In the genomic region with DNA sequence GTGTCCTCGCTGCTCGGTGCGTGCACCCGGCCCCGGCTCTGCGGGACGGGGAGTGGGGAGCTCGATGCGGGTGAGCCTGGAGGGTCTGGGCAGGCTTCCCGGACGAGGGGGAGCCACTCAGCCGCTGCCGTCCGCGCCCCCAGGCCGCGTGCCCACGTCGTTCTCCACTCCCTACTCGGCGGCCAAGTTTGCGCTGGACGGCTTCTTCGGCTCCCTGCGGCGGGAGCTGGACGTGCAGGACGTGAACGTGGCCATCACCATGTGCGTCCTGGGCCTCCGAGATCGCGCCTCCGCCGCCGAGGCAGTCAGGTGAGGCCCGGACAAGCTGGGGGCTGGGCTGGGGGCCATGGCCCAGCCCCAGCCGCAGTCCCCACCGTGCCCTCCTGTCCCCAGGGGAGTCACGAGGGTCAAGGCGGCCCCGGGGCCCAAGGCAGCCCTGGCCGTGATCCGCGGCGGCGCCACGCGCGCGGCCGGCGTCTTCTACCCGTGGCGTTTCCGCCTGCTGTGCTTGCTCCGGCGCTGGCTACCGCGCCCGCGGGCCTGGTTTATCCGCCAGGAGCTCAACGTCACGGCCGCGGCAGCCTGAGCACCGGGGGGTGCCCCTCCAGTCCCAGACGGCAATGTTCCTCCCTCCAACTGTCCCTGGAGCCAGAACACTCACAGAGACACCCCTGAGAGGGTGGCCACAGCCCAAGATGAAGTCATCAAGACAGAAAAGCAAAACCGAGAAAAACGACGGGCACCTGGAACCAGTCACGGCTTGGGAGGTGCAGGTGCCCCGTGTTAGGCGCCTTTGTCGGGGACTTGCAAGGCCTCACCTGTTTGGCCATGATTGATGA, we compare ENCODE assay signal across 8 cellular contexts. TPM values are rescaled to one million over a fixed set of nuclear protein-coding genes. Genes with fewer than 3 reads are reported as not detected.
DNase-seq lines count a peak whose midpoint lies in the region; ATAC-seq and TF ChIP-seq lines count a peak whose summit lies in the region.

No MANE protein-coding gene starts in this region.

- no peak for TF ChIP-seq EP300 in SK-N-SH (IDR thresholded peaks at IDR 0.05; ENCODE audit: borderline replicate concordance in 1 of 2, low read depth in 1 of 2, low read length in 1 of 2)

- peaks cover 37% of the 10 kb centered on the region for H3F3A ChIP-seq in SK-N-SH (replicated peaks; ENCODE audit: insufficient read depth)

- intact Hi-C loops in psoas muscle (cut with DNase I): loop anchor here in 1 of 2 donors (10.0 kb wide), 2 partner anchors 63 to 687 kb away; a partner anchor contains a TSS

- H2AFZ ChIP-seq in SK-N-SH (ENCODE audit: low read depth) (no peak overlapping the region), fibroblast of lung (ENCODE audit: low read length) (peak overlapping the region; percentile 68)

- no peaks in the 10 kb centered on the region for H3K9me2 ChIP-seq in SK-N-SH

- CTCF ChIA-PET in SK-N-SH (lab: Yijun Ruan, JAX): interaction anchor here (0.6 to 1.9 kb wide), 14 partner anchors 10 to 1417 kb away, joined by 3 to 14 read pairs (median 4); a partner anchor contains a TSS

- TF ChIP-seq CTCF in SK-N-SH (IDR thresholded peaks at IDR 0.05) (no peak; the same call in 1 of the 2 replicates), fibroblast of lung (conservative IDR thresholded peaks at IDR 0.05 in 1 of 2, IDR thresholded peaks at IDR 0.05 in 1 of 2; ENCODE audit: low read depth in 1 of 2, low read length in 2 of 2) (no peak), psoas muscle (IDR thresholded peaks at IDR 0.05) (no peak)

- DNase-seq in SK-N-SH (peak; percentile 40), fibroblast of lung (ENCODE audit: low read depth in 2 of 2) (no peak), psoas muscle (peak in 1 of 2 donors; percentile 48), NCI-H146 (lab: John Stamatoyannopoulos, UW) (no peak), middle frontal gyrus (ENCODE audit: extremely low spot score, low spot score) (no peak), RKO (ENCODE audit: low spot score) (no peak)

- H3K9me3 ChIP-seq in ES-I3 (ENCODE audit: control insufficient read depth, insufficient read depth, low read length): no peaks in the 10 kb centered on the region
- H3K9me3 ChIP-seq in SK-N-SH: no peaks in the 10 kb centered on the region
- no peaks in the 10 kb centered on the region for H3K9me3 ChIP-seq in fibroblast of lung (ENCODE audit: control insufficient read depth, insufficient read depth, low read depth, low read length)
- H3K9me3 ChIP-seq in psoas muscle: no peaks in the 10 kb centered on the region

- no peaks in the 10 kb centered on the region for H3K4me1 ChIP-seq in ES-I3 (ENCODE audit: insufficient read depth, low read length)
- peaks cover 0 to 15% of the 10 kb centered on the region in 2 experiments; a peak in 1 of 4 replicates for H3K4me1 ChIP-seq in SK-N-SH (ENCODE audit: control insufficient read depth in 1 of 2, insufficient read depth in 2 of 2, low read depth in 1 of 2, low read length in 1 of 2)
- H3K4me1 ChIP-seq in fibroblast of lung (ENCODE audit: control insufficient read depth, extremely low read depth, insufficient read depth, low read length): peaks cover 2% of the 10 kb centered on the region
- H3K4me1 ChIP-seq in psoas muscle: peaks cover 15% of the 10 kb centered on the region

- H4K20me1 ChIP-seq in SK-N-SH (ENCODE audit: insufficient read depth) (peaks cover 24% of the 10 kb centered on the region), fibroblast of lung (ENCODE audit: control insufficient read depth, extremely low read depth, insufficient read depth, low read length) (no peaks in the 10 kb centered on the region)

- POLR2A ChIA-PET in SK-N-SH (lab: Yijun Ruan, JAX): interaction anchor here (0.6 to 1.0 kb wide), 2 partner anchors 27 to 65 kb away, joined by 3 read pairs; a partner anchor contains a TSS

- WGBS in SK-N-SH (ENCODE audit: low lambda C conversion rate): 95% methylated on average over 27 of the region's 76 CpGs
- 47 to 65% (median 54%) methylated on average over 54 to 76 of the region's 76 CpGs for WGBS in psoas muscle, 3 donors

- peaks cover 25% of the 10 kb centered on the region for H3K79me2 ChIP-seq in SK-N-SH (ENCODE audit: insufficient read depth)
- peaks cover 25% of the 10 kb centered on the region for H3K79me2 ChIP-seq in fibroblast of lung (ENCODE audit: control insufficient read depth, insufficient read depth, low read length)

- peaks cover 9% of the 10 kb centered on the region; the same call in 1 of the 2 replicates for H3K36me3 ChIP-seq in ES-I3 (ENCODE audit: insufficient read depth, low read length)
- peaks cover 3 to 10% of the 10 kb centered on the region in 2 experiments for H3K36me3 ChIP-seq in SK-N-SH (replicated peaks in 1 of 2; ENCODE audit: control insufficient read depth in 1 of 2, insufficient read depth in 2 of 2, low read length in 1 of 2)
- H3K36me3 ChIP-seq in fibroblast of lung (ENCODE audit: control insufficient read depth, insufficient read depth, low read length): peaks cover 12% of the 10 kb centered on the region
- peaks cover 2 to 11% of the 10 kb centered on the region in 2 donors for H3K36me3 ChIP-seq in psoas muscle (ENCODE audit: insufficient read depth in 1 of 2, low read depth in 1 of 2)

- no peak overlapping the region; a peak in 1 of 4 replicates for H3K27ac ChIP-seq in SK-N-SH (ENCODE audit: low read depth in 2 of 2, low read length in 1 of 2)
- no peak overlapping the region for H3K27ac ChIP-seq in fibroblast of lung (ENCODE audit: insufficient read depth, low read length)
- H3K27ac ChIP-seq in psoas muscle: peak overlapping the region; percentile 91

- H3K9ac ChIP-seq in ES-I3 (ENCODE audit: low read depth, low read length) (peak overlapping the region; percentile 34), SK-N-SH (no peak overlapping the region), fibroblast of lung (ENCODE audit: insufficient read depth, low read length) (no peak overlapping the region)

- H3K4me3 ChIP-seq in SK-N-SH (ENCODE audit: low read depth in 2 of 2, low read length in 1 of 2) (peak overlapping the region in 1 of 2 experiments; percentile 68; a peak in 2 of 4 replicates), fibroblast of lung (replicated peaks in 1 of 4; ENCODE audit: control extremely low read depth in 1 of 4, insufficient read depth in 1 of 4, low read depth in 3 of 4, low read length in 4 of 4) (peak overlapping the region in 2 of 4 experiments; percentile 19 to 62), psoas muscle (peak overlapping the region; percentile 76)

- no peak for ATAC-seq in psoas muscle
- no peak for ATAC-seq in HG03135 (IDR thresholded peaks at IDR 0.05; ENCODE audit: unreplicated experiment)

- no peaks in the 10 kb centered on the region for H3K27me3 ChIP-seq in SK-N-SH (ENCODE audit: insufficient read depth)
- H3K27me3 ChIP-seq in fibroblast of lung (ENCODE audit: control insufficient read depth, insufficient read depth, low read length): no peaks in the 10 kb centered on the region
- no peaks in the 10 kb centered on the region for H3K27me3 ChIP-seq in psoas muscle (ENCODE audit: insufficient read depth in 3 of 3, low read length in 2 of 3)

- no peak for TF ChIP-seq RAD21 in SK-N-SH (IDR thresholded peaks at IDR 0.05; ENCODE audit: low read length)

- H3K4me2 ChIP-seq in SK-N-SH (peak overlapping the region; percentile 85; the same call in 1 of the 2 replicates), fibroblast of lung (ENCODE audit: extremely low read depth, insufficient read depth, low read length) (no peak overlapping the region)

RNA-seq across cellular contexts. Expression of a gene that starts 2.5 kb away (rescaled TPM):
- polyA plus RNA-seq in SK-N-SH (2012; rRNA removed): 871 and 1,383 TPM in 2 replicates
- polyA plus RNA-seq in SK-N-SH (2012; cell fraction: cytosol; rRNA removed): 933 and 1,018 TPM in 2 replicates
- polyA plus RNA-seq in SK-N-SH (2012; cell fraction: nucleus; rRNA removed): 319 and 414 TPM in 2 replicates
- 634 and 864 TPM in 2 replicates for total RNA-seq in fibroblast of lung
- 341 and 394 TPM in 2 replicates for polyA plus RNA-seq in fibroblast of lung
- 1,113 and 1,403 TPM in 2 replicates for polyA plus RNA-seq in fibroblast of lung (2012)
- polyA minus RNA-seq in fibroblast of lung (ENCODE audit: low replicate concordance): 58.4 and 95.5 TPM in 2 replicates
- 100 to 1,000 TPM; 440 to 572 (median 473) TPM for total RNA-seq in psoas muscle
- 100 to 1,000 TPM; 647 to 814 (median 648) TPM for polyA plus RNA-seq in psoas muscle

RNA-seq across cellular contexts. Expression of a gene that starts 6.8 kb away (rescaled TPM):
- polyA plus RNA-seq in SK-N-SH (2012; rRNA removed) (52.0 and 53.3 TPM in 2 replicates), fibroblast of lung (3.1 and 5.1 TPM in 2 replicates), psoas muscle (10 to 100 TPM in 2 of 3 donors, 1 to 10 TPM in 1; 4.7 to 15.6 (median 11.7) TPM)
- 35.3 and 47.9 TPM in 2 replicates for polyA plus RNA-seq in SK-N-SH (2012; cell fraction: cytosol; rRNA removed)
- 43.7 and 46.7 TPM in 2 replicates for polyA plus RNA-seq in SK-N-SH (2012; cell fraction: nucleus; rRNA removed)
- total RNA-seq in fibroblast of lung (11.0 and 13.0 TPM in 2 replicates), psoas muscle (1 to 10 TPM; 4.5 to 6.2 (median 4.6) TPM)
- 5.2 and 7.8 TPM in 2 replicates for polyA plus RNA-seq in fibroblast of lung (2012)
- 5.6 TPM in 1 of 2 replicates, not detected in the other for polyA minus RNA-seq in fibroblast of lung (ENCODE audit: low replicate concordance)

RNA-seq across cellular contexts. Expression of a gene that starts 7.3 kb away (rescaled TPM):
- polyA plus RNA-seq in SK-N-SH (2012; rRNA removed): 112 and 116 TPM in 2 replicates
- polyA plus RNA-seq in SK-N-SH (2012; cell fraction: cytosol; rRNA removed): 56.7 and 76.6 TPM in 2 replicates
- 54.9 and 78.4 TPM in 2 replicates for polyA plus RNA-seq in SK-N-SH (2012; cell fraction: nucleus; rRNA removed)
- 29.3 and 73.5 TPM in 2 replicates for total RNA-seq in fibroblast of lung
- 20.7 and 20.8 TPM in 2 replicates for polyA plus RNA-seq in fibroblast of lung
- 83.6 and 93.2 TPM in 2 replicates for polyA plus RNA-seq in fibroblast of lung (2012)
- polyA minus RNA-seq in fibroblast of lung (ENCODE audit: low replicate concordance): 29.2 and 29.9 TPM in 2 replicates
- total RNA-seq in psoas muscle: 100 to 1,000 TPM; 103 to 133 (median 119) TPM
- 100 to 1,000 TPM; 138 to 245 (median 234) TPM for polyA plus RNA-seq in psoas muscle

RNA-seq across cellular contexts. Expression of a gene that starts 32.4 kb away (rescaled TPM):
- polyA plus RNA-seq in SK-N-SH (2012; rRNA removed) (75.4 and 111 TPM in 2 replicates), fibroblast of lung (29.8 and 37.3 TPM in 2 replicates), psoas muscle (100 to 1,000 TPM in 1 of 3 donors, 10 to 100 TPM in 2; 58.6 to 127 (median 83.3) TPM)
- polyA plus RNA-seq in SK-N-SH (2012; cell fraction: cytosol; rRNA removed): 49.3 and 74.2 TPM in 2 replicates
- 156 and 220 TPM in 2 replicates for polyA plus RNA-seq in SK-N-SH (2012; cell fraction: nucleus; rRNA removed)
- total RNA-seq in fibroblast of lung (149 and 172 TPM in 2 replicates), psoas muscle (10 to 100 TPM; 61.0 to 97.1 (median 73.8) TPM)
- polyA plus RNA-seq in fibroblast of lung (2012): 52.2 and 71.1 TPM in 2 replicates
- 70.0 and 92.4 TPM in 2 replicates for polyA minus RNA-seq in fibroblast of lung (ENCODE audit: low replicate concordance)

RNA-seq across cellular contexts. Expression of a gene that starts 32.9 kb away (rescaled TPM):
- polyA plus RNA-seq in SK-N-SH (2012; rRNA removed) (not detected in 2 replicates), fibroblast of lung (not detected in 2 replicates), psoas muscle (not detected)
- 0.04 TPM in 1 of 2 replicates, not detected in the other for polyA plus RNA-seq in SK-N-SH (2012; cell fraction: cytosol; rRNA removed)
- polyA plus RNA-seq in SK-N-SH (2012; cell fraction: nucleus; rRNA removed): 0.04 TPM in 1 of 2 replicates, not detected in the other
- total RNA-seq in fibroblast of lung (not detected in 2 replicates), psoas muscle (not detected)
- not detected in 2 replicates for polyA plus RNA-seq in fibroblast of lung (2012)
- polyA minus RNA-seq in fibroblast of lung (ENCODE audit: low replicate concordance): not detected in 2 replicates
